Comparison of ENCODE assay signal across 8 cellular contexts in genomic region chr15:31442203-31443090, GRCh38.
DNase-seq lines count a peak whose midpoint lies in the region; ATAC-seq and TF ChIP-seq lines count a peak whose summit lies in the region.

No MANE protein-coding gene starts in this region.

- DNase-seq in AG08396 (ENCODE audit: low spot score) (peak; percentile 77), HCT116 (ENCODE audit: low read depth, low spot score) (no peak), ascending aorta (ENCODE audit: low spot score in 2 of 2) (no peak), kidney tubule cell (ENCODE audit: low spot score) (peak; percentile 70), COLO668 (lab: John Stamatoyannopoulos, UW; ENCODE audit: unreplicated experiment) (no peak), GDM1 (lab: John Stamatoyannopoulos, UW) (no peak)
- no peak for DNase-seq in activated T-cell treated with anti-CD3 and anti-CD28 coated beads, Interleukin-2, amount 50 U/mL, for 1 hour

- H3K9me2 ChIP-seq in HCT116 (ENCODE audit: insufficient read depth), result no peaks in the 10 kb centered on the region

- H3K27me3 ChIP-seq in HCT116 (ENCODE audit: insufficient read depth, low read length), result no peaks in the 10 kb centered on the region
- H3K27me3 ChIP-seq in ascending aorta, result no peaks in the 10 kb centered on the region

- CTCF ChIA-PET in HCT116 (lab: Charles Lee), result interaction anchor here (1.0 to 1.3 kb wide), 2 partner anchors 46 to 535 kb away, joined by 3 to 4 read pairs; no protein-coding TSS in a partner anchor

- intact Hi-C loops in HCT116 (cut with micrococcal nuclease) (loop anchor here (5.0 kb wide), 1 partner anchor 530 kb away; no protein-coding TSS in a partner anchor), ascending aorta (cut with DNase I) (loop anchor here (2.0 kb wide), 1 partner anchor 116 kb away; the partner anchor contains the start of gene KLF13)

- no peak overlapping the region for H3K4me3 ChIP-seq in HCT116 (replicated peaks in 1 of 2; ENCODE audit: low read depth in 1 of 2, low read length in 2 of 2)
- no peak overlapping the region for H3K4me3 ChIP-seq in ascending aorta

- no peak overlapping the region for H3K9ac ChIP-seq in HCT116 (ENCODE audit: low read length)

- ATAC-seq in HCT116 (peak; percentile 70), HG03196 (IDR thresholded peaks at IDR 0.05; ENCODE audit: unreplicated experiment) (no peak)

- H3K4me1 ChIP-seq in HCT116 (ENCODE audit: control insufficient read depth in 1 of 2, insufficient read depth in 2 of 2, low read length in 2 of 2) (peaks cover 4 to 12% of the 10 kb centered on the region in 2 experiments; a peak in 3 of 4 replicates), ascending aorta (peaks cover 7 to 24% of the 10 kb centered on the region in 2 donors)

- H3K27ac ChIP-seq in HCT116 (ENCODE audit: low read depth, low read length), result no peak overlapping the region
- peak overlapping the region; percentile 49 to 70 for H3K27ac ChIP-seq in ascending aorta

- TF ChIP-seq RAD21 in HCT116 (IDR thresholded peaks at IDR 0.05; ENCODE audit: low read depth), result no peak

- peak overlapping the region; percentile 29 for H2AFZ ChIP-seq in HCT116 (ENCODE audit: low read depth, low read length, poor library complexity, severe bottlenecking)

- BruUV-seq in HCT116 (replicated peaks; lab: Mats Ljungman, UMichigan), result no TSS peak

- H3K4me2 ChIP-seq in HCT116 (ENCODE audit: low read length), result no peak overlapping the region

- 0 out of 6 replicates have a peak, but pooled peaks of 1 of the 3 experiments have one; percentile 9 for TF ChIP-seq CTCF in HCT116 (IDR thresholded peaks at IDR 0.05 in 2 of 3, conservative IDR thresholded peaks at IDR 0.05 in 1 of 3; ENCODE audit: borderline replicate concordance in 1 of 3, insufficient read depth in 1 of 3, low read depth in 2 of 3, low read length in 2 of 3)
- TF ChIP-seq CTCF in ascending aorta (IDR thresholded peaks at IDR 0.05), result peak in 2 of 3 experiments; percentile 5 to 10

- RAD21 ChIA-PET in HCT116 (lab: Charles Lee; ENCODE audit: low non-redundant PET in 1 of 2, low total read pairs in 2 of 2, uncharacterized antibody in 2 of 2, unreplicated experiment in 2 of 2), result interaction anchor here in 1 of 2 experiments (0.9 kb wide), 1 partner anchor 46 kb away, joined by 3 read pairs; no protein-coding TSS in a partner anchor

- no peak for TF ChIP-seq POLR2A in HCT116 (IDR thresholded peaks at IDR 0.05; ENCODE audit: borderline replicate concordance, extremely low read depth, insufficient read depth, insufficient read length)

- no peaks in the 10 kb centered on the region for H3K36me3 ChIP-seq in HCT116 (ENCODE audit: control insufficient read depth in 1 of 2, insufficient read depth in 2 of 2, low read length in 2 of 2)
- H3K36me3 ChIP-seq in ascending aorta, result no peaks in the 10 kb centered on the region

- H4K20me1 ChIP-seq in HCT116 (ENCODE audit: insufficient read depth), result no peaks in the 10 kb centered on the region

- no peaks in the 10 kb centered on the region for H3K79me2 ChIP-seq in HCT116 (ENCODE audit: insufficient read depth, low read length)

- H3K9me3 ChIP-seq in HCT116 (ENCODE audit: control insufficient read depth in 1 of 2, insufficient read depth in 1 of 2, low read depth in 1 of 2, low read length in 2 of 2) (no peaks in the 10 kb centered on the region), ascending aorta (no peaks in the 10 kb centered on the region)

- POLR2A ChIA-PET in HCT116 (lab: Charles Lee), result no interaction called here

TF ChIP-seq in HCT116, 20 proteins besides CTCF, POLR2A, EP300 and RAD21:
- TF ChIP-seq SIN3A (IDR thresholded peaks at IDR 0.05; ENCODE audit: low read depth) (no peak), ZNF274 (IDR thresholded peaks at IDR 0.05; ENCODE audit: low read depth, low read length) (no peak), ELF1 (IDR thresholded peaks at IDR 0.05; ENCODE audit: borderline replicate concordance, low read depth) (no peak), EZH2 (IDR thresholded peaks at IDR 0.05) (no peak), ZFX (IDR thresholded peaks at IDR 0.05) (no peak), SP1 (IDR thresholded peaks at IDR 0.05; ENCODE audit: low read depth) (no peak), YY1 (IDR thresholded peaks at IDR 0.05; ENCODE audit: extremely low read depth, insufficient replicate concordance, low read depth, low read length) (no peak), POLR2AphosphoS5 (IDR thresholded peaks at IDR 0.05; ENCODE audit: low read depth, low read length) (no peak), EGR1 (IDR thresholded peaks at IDR 0.05; ENCODE audit: low read depth) (no peak), TCF7L2 (IDR thresholded peaks at IDR 0.05; ENCODE audit: borderline replicate concordance, extremely low read depth, insufficient read depth, insufficient read length) (no peak), FOSL1 (IDR thresholded peaks at IDR 0.05; ENCODE audit: low read depth) (no peak), CEBPB (IDR thresholded peaks at IDR 0.05; ENCODE audit: low read depth) (no peak), JUND (IDR thresholded peaks at IDR 0.05) (no peak), ATF3 (IDR thresholded peaks at IDR 0.05) (no peak)
- TF ChIP-seq, protein P1, sequence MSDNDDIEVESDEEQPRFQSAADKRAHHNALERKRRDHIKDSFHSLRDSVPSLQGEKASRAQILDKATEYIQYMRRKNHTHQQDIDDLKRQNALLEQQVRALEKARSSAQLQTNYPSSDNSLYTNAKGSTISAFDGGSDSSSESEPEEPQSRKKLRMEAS (IDR thresholded peaks at IDR 0.05), result no peak
- TF ChIP-seq, protein P2, sequence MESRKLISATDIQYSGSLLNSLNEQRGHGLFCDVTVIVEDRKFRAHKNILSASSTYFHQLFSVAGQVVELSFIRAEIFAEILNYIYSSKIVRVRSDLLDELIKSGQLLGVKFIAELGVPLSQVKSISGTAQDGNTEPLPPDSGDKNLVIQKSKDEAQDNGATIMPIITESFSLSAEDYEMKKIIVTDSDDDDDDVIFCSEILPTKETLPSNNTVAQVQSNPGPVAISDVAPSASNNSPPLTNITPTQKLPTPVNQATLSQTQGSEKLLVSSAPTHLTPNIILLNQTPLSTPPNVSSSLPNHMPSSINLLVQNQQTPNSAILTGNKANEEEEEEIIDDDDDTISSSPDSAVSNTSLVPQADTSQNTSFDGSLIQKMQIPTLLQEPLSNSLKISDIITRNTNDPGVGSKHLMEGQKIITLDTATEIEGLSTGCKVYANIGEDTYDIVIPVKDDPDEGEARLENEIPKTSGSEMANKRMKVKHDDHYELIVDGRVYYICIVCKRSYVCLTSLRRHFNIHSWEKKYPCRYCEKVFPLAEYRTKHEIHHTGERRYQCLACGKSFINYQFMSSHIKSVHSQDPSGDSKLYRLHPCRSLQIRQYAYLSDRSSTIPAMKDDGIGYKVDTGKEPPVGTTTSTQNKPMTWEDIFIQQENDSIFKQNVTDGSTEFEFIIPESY (IDR thresholded peaks at IDR 0.05; ENCODE audit: extremely low read depth, insufficient replicate concordance, low read length), result no peak

Comparison
In these comparisons a context has a peak if more than half of its experiments do, and no peak if none do; other contexts are left out.
1. DNase-seq: peak in AG08396 (single experiment) and kidney tubule cell (single experiment); none in HCT116 (single experiment), ascending aorta (0 of 2), COLO668 (single experiment), activated T-cell treated with anti-CD3 and anti-CD28 coated beads, Interleukin-2, amount 50 U/mL, for 1 hour (single experiment) and GDM1 (single experiment).